In genomic region chr2:55175254-55176093, GRCh38 we compare ENCODE assay signal across 8 cellular contexts. TPM values are rescaled to one million over a fixed set of nuclear protein-coding genes. Genes with fewer than 3 reads are reported as not detected.
DNase-seq lines count a peak whose midpoint lies in the region; ATAC-seq and TF ChIP-seq lines count a peak whose summit lies in the region.

No MANE protein-coding gene starts in this region.

- BruUV-seq in Calu3 (replicated peaks; lab: Mats Ljungman, UMichigan): no TSS peak

- H3K4me3 Mint-ChIP-seq in Calu3 (ENCODE audit: low read depth, unreplicated experiment): no peak overlapping the region

- DNase-seq in Calu3: peak; percentile 10
- DNase-seq in SKM-1 (lab: John Stamatoyannopoulos, UW; ENCODE audit: unreplicated experiment): peak; percentile 35
- DNase-seq in fibroblast of gingiva (ENCODE audit: low read depth): peak; percentile 69
- DNase-seq in osteoblast (ENCODE audit: insufficient read length, low spot score, missing footprints): no peak
- no peak for DNase-seq in KG1 (lab: John Stamatoyannopoulos, UW)
- no peak for DNase-seq in activated CD4-positive, alpha-beta T cell treated with anti-CD3 and anti-CD28 coated beads for 48 hours

- H3K4me2 ChIP-seq in Loucy (ENCODE audit: low read depth, low read length, poor library complexity, severe bottlenecking) (no peak overlapping the region), osteoblast (ENCODE audit: insufficient read depth, low read length) (no peak overlapping the region)

- no peak overlapping the region for H3K27ac Mint-ChIP-seq in Calu3 (ENCODE audit: unreplicated experiment)

- H3K4me1 Mint-ChIP-seq in Calu3 (ENCODE audit: low read depth, unreplicated experiment): peaks cover 9% of the 10 kb centered on the region

- no peaks in the 10 kb centered on the region for H3K9me3 ChIP-seq in Loucy (ENCODE audit: insufficient read depth, low read depth, low read length)
- no peaks in the 10 kb centered on the region for H3K9me3 ChIP-seq in osteoblast (ENCODE audit: low read depth, low read length)

- no peaks in the 10 kb centered on the region for H3F3A ChIP-seq in Loucy (ENCODE audit: low read depth)

- H3K27me3 ChIP-seq in Loucy (ENCODE audit: insufficient read depth, low read length, poor library complexity, severe bottlenecking): no peaks in the 10 kb centered on the region
- H3K27me3 ChIP-seq in osteoblast (ENCODE audit: insufficient read depth, low read length): no peaks in the 10 kb centered on the region

- no peak overlapping the region for H3K27ac ChIP-seq in osteoblast (ENCODE audit: low read depth, low read length)

- H3K9ac ChIP-seq in Loucy (ENCODE audit: low read depth, low read length, poor library complexity, severe bottlenecking): no peak overlapping the region

- TF ChIP-seq CTCF in Calu3 (IDR thresholded peaks at IDR 0.05; ENCODE audit: unreplicated experiment) (peak; percentile 26), Loucy (conservative IDR thresholded peaks at IDR 0.05; ENCODE audit: low read length) (peak; percentile 78), osteoblast (IDR thresholded peaks at IDR 0.05; ENCODE audit: extremely low read depth, low read depth, low read length) (peak; percentile 68)

- H3K9me3 Mint-ChIP-seq in Calu3 (ENCODE audit: low read depth, unreplicated experiment): no peaks in the 10 kb centered on the region

- H2AFZ ChIP-seq in Loucy (ENCODE audit: low read length): no peak overlapping the region
- H2AFZ ChIP-seq in osteoblast (ENCODE audit: low read length): no peak overlapping the region

- H3K4me3 ChIP-seq in Loucy (ENCODE audit: low read length, poor library complexity, severe bottlenecking) (no peak overlapping the region), osteoblast (ENCODE audit: insufficient read depth, low read length) (no peak overlapping the region)

- CTCF ChIA-PET in Calu3 (lab: Charles Lee): interaction anchor here (0.5 to 5.1 kb wide), 5 partner anchors 49 to 466 kb away, joined by 3 to 37 read pairs (median 4); no protein-coding TSS in a partner anchor

- no peaks in the 10 kb centered on the region for H3K4me1 ChIP-seq in Loucy (ENCODE audit: insufficient read depth, low read length, poor library complexity, severe bottlenecking)
- no peaks in the 10 kb centered on the region for H3K4me1 ChIP-seq in osteoblast (ENCODE audit: insufficient read depth, low read length)

- intact Hi-C loops in Calu3 (cut with micrococcal nuclease; ENCODE audit: unreplicated experiment): loop anchor here (1.0 to 10.0 kb wide), 2 partner anchors 275 to 1071 kb away; no protein-coding TSS in a partner anchor

- H3K27me3 Mint-ChIP-seq in Calu3 (ENCODE audit: unreplicated experiment): no peaks in the 10 kb centered on the region

- H3K36me3 ChIP-seq in Loucy (ENCODE audit: insufficient read depth, low read length) (no peaks in the 10 kb centered on the region), osteoblast (ENCODE audit: insufficient read depth, low read length) (no peaks in the 10 kb centered on the region)

- H3K9me2 ChIP-seq in Loucy (replicated peaks; ENCODE audit: low read depth, low read length): no peaks in the 10 kb centered on the region

- peak; percentile 84 for ATAC-seq in GM19395 (IDR thresholded peaks at IDR 0.05; ENCODE audit: unreplicated experiment)

- H3K79me2 ChIP-seq in Loucy (ENCODE audit: insufficient read depth, low read length): no peaks in the 10 kb centered on the region
- H3K79me2 ChIP-seq in osteoblast (ENCODE audit: insufficient read depth, low read length): peaks cover 2% of the 10 kb centered on the region

- no peaks in the 10 kb centered on the region for H3K36me3 Mint-ChIP-seq in Calu3 (ENCODE audit: insufficient read depth, unreplicated experiment)

- no peaks in the 10 kb centered on the region for H4K20me1 ChIP-seq in Loucy (ENCODE audit: insufficient read depth, low read length, poor library complexity, severe bottlenecking)
- H4K20me1 ChIP-seq in osteoblast (ENCODE audit: insufficient read depth, low read length): no peaks in the 10 kb centered on the region

RNA-seq across cellular contexts. Expression of gene CLHC1, which starts 56.6 kb away (rescaled TPM):
- total RNA-seq in Calu3 (2022) (8.4 and 10.4 TPM in 2 replicates), osteoblast (13.6 and 14.5 TPM in 2 replicates)

RNA-seq across cellular contexts. Expression of gene RPS27A, which starts 57.0 kb away (rescaled TPM):
- total RNA-seq in Calu3 (2022) (702 and 747 TPM in 2 replicates), osteoblast (641 and 683 TPM in 2 replicates)

Comparison
In these comparisons a context has a peak if more than half of its experiments do, and no peak if none do; other contexts are left out.
1. DNase-seq: peak in Calu3 (single experiment), SKM-1 (single experiment) and fibroblast of gingiva (single experiment); none in osteoblast (single experiment), KG1 (single experiment) and activated CD4-positive, alpha-beta T cell treated with anti-CD3 and anti-CD28 coated beads for 48 hours (single experiment).
2. CTCF ChIP-seq: peak in every context shown above with its lines; median percentile 78 in Loucy; 68 in osteoblast; 26 in Calu3.